Comparison of ENCODE assay signal across 12 cellular contexts in the genomic region with DNA sequence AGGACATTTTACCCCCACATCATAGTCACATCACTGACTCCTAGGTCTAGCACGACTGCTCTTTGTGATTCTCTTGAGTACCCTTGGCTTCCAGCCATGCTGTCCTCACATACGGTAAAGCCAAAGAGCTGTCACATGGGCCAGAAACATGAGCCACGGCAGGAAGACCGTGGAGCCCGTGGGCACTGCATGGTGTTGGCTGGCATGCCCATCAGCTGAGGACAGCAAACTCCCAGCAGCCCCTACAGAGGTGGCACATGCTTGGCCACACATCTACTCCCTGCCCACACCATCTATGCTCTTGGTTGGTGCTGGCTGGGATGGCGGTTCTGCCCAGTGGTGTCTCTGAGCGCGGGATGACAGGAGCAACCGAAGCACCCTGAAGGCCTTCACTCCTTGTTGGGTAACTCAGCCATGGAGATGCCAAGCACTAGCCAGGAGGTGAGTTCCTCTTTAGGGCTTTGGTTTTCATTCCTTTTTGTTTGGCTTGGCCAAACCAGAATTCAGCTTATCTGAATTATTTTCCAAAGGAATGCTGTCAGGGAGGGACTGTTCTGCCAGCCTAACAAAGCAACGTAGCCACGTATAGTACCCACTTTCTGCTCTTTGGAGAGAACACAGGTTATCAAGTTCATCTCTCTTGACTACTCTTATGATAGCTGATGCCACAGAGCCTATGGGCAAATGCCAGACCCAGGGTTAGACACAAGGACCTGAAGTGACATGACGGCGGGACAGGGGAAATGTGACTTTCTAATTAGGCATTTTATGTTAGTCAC. TPM values are rescaled to one million over a fixed set of nuclear protein-coding genes. Genes with fewer than 3 reads are reported as not detected.
DNase-seq lines count a peak whose midpoint lies in the region; ATAC-seq and TF ChIP-seq lines count a peak whose summit lies in the region.
"Had no signal": no experiment of that assay in that cellular context is flagged by ENCODE, and none has a peak within 500 bp of the region (broad histone marks: within the 10 kb centered on the region; RNA-seq: fewer than 3 reads in every experiment).

No MANE protein-coding gene starts in this region.

- POLR2A ChIA-PET in Caco-2 (lab: Charles Lee): interaction anchor here (1.1 to 3.3 kb wide), 5 partner anchors 10 to 282 kb away, joined by 3 to 42 read pairs (median 10); partner anchors contain the start of genes IFT20, POLDIP2, TNFAIP1 and VTN

- H2BK15ac ChIP-seq in mesenchymal stem cell (ENCODE audit: low read depth, poor library complexity, severe bottlenecking): no peak overlapping the region

- H4K91ac ChIP-seq in mesenchymal stem cell (ENCODE audit: low read length): no peak overlapping the region

- H3K27ac ChIP-seq in mesenchymal stem cell (ENCODE audit: low read length, poor library complexity, severe bottlenecking) (peak overlapping the region; percentile 91), colonic mucosa (no peak overlapping the region)

- no peak overlapping the region for H2AFZ ChIP-seq in mesenchymal stem cell (ENCODE audit: low read depth, low read length)

- intact Hi-C loops in Caco-2 (cut with micrococcal nuclease; ENCODE audit: unreplicated experiment) (no loop called here), colonic mucosa (cut with DNase I) (no loop called here)

- 96% methylated on average over 13 of the region's 13 CpGs for WGBS in mesenchymal stem cell

- no peak overlapping the region for H3K18ac ChIP-seq in mesenchymal stem cell (ENCODE audit: low read depth in 1 of 2, low read length in 2 of 2)

- H3K9me3 Mint-ChIP-seq in Caco-2 (ENCODE audit: unreplicated experiment): no peaks in the 10 kb centered on the region

- H3K36me3 ChIP-seq in Caco-2 (ENCODE audit: control insufficient read depth, insufficient read depth, low read length) (peaks cover 27% of the 10 kb centered on the region), mesenchymal stem cell (ENCODE audit: control insufficient read depth in 1 of 2, insufficient read depth in 2 of 2, low read depth in 1 of 2, low read length in 2 of 2) (peaks cover 76 to 98% of the 10 kb centered on the region in 2 experiments), colonic mucosa (peaks cover 18% of the 10 kb centered on the region)

- H2AK5ac ChIP-seq in mesenchymal stem cell (ENCODE audit: low read length, severe bottlenecking): peak overlapping the region; percentile 62

- H3K4me1 ChIP-seq in Caco-2 (peaks cover 22% of the 10 kb centered on the region), mesenchymal stem cell (ENCODE audit: control insufficient read depth, insufficient read depth, low read depth, low read length) (peaks cover 16% of the 10 kb centered on the region), colonic mucosa (no peaks in the 10 kb centered on the region)

- H2BK5ac ChIP-seq in mesenchymal stem cell (ENCODE audit: low read depth, low read length, poor library complexity, severe bottlenecking): no peak overlapping the region

- no peak overlapping the region for H3K23ac ChIP-seq in mesenchymal stem cell (ENCODE audit: low read length in 2 of 2)

- H3K4me2 ChIP-seq in mesenchymal stem cell (ENCODE audit: low read length, poor library complexity, severe bottlenecking): no peak overlapping the region

- BruUV-seq in Caco-2 (replicated peaks; lab: Mats Ljungman, UMichigan): TSS peak; percentile 2

- CTCF ChIA-PET in Caco-2 (lab: Charles Lee): interaction anchor here (0.9 to 2.0 kb wide), 5 partner anchors 10 to 112 kb away, joined by 3 to 13 read pairs (median 3); partner anchors contain the start of genes IFT20, POLDIP2, TNFAIP1 and VTN

- H3K4me1 Mint-ChIP-seq in Caco-2 (ENCODE audit: low read depth, unreplicated experiment): peaks cover 8% of the 10 kb centered on the region

- no peaks in the 10 kb centered on the region for H3K27me3 Mint-ChIP-seq in Caco-2 (ENCODE audit: insufficient read depth, unreplicated experiment)

- peaks cover 91% of the 10 kb centered on the region for H3K36me3 Mint-ChIP-seq in Caco-2 (ENCODE audit: insufficient read depth, unreplicated experiment)

- H3K27me3 ChIP-seq in Caco-2 (replicated peaks; ENCODE audit: control insufficient read depth, insufficient read depth, low read length) (no peaks in the 10 kb centered on the region), mesenchymal stem cell (ENCODE audit: control insufficient read depth in 1 of 2, insufficient read depth in 1 of 2, low read length in 2 of 2) (no peaks in the 10 kb centered on the region), colonic mucosa (no peaks in the 10 kb centered on the region)

- H2BK120ac ChIP-seq in mesenchymal stem cell (ENCODE audit: low read depth, low read length): no peak overlapping the region

- no peak for ATAC-seq in HG02840 (IDR thresholded peaks at IDR 0.05; ENCODE audit: low FRiP score, unreplicated experiment)
- ATAC-seq in HG02970 (IDR thresholded peaks at IDR 0.05; ENCODE audit: low FRiP score, unreplicated experiment): no peak
- ATAC-seq in GM21723 (IDR thresholded peaks at IDR 0.05; ENCODE audit: unreplicated experiment): no peak

- H3K27ac Mint-ChIP-seq in Caco-2 (ENCODE audit: unreplicated experiment): peak overlapping the region; percentile 1

- no peak for DNase-seq in Caco-2
- DNase-seq in NCI-H1105 treated with DMSO at 0.1 percent for 48 hours (lab: John Stamatoyannopoulos, UW): peak; percentile 25
- peak; percentile 40 for DNase-seq in dermis blood vessel endothelial cell
- DNase-seq in mesenchymal stem cell: no peak
- DNase-seq in colonic mucosa: no peak
- DNase-seq: activated CD4-positive, alpha-beta T cell treated with anti-CD3 and anti-CD28 coated beads, Interleukin-2, amount 50 U/mL, for 4 hours; HCEC 1CT; NCI-H1694; stimulated activated CD8-positive, alpha-beta memory T cell treated with anti-CD3 and anti-CD28 coated beads, Interleukin-4, amount 100 ng/mL, for 48 hours had no signal

- no peak overlapping the region for H3K14ac ChIP-seq in mesenchymal stem cell (ENCODE audit: low read length in 2 of 2)

- H3K4ac ChIP-seq in mesenchymal stem cell (ENCODE audit: low read depth in 1 of 2, low read length in 2 of 2): no peak overlapping the region

- H3K9ac ChIP-seq in mesenchymal stem cell (ENCODE audit: low read length) (peak overlapping the region; percentile 67), colonic mucosa (ENCODE audit: low read depth in 2 of 2, low read length in 2 of 2) (no peak overlapping the region)

- H4K8ac ChIP-seq in mesenchymal stem cell (ENCODE audit: low read length): no peak overlapping the region

- H2BK12ac ChIP-seq in mesenchymal stem cell (ENCODE audit: low read length in 2 of 2): no peak overlapping the region

- H3K4me3 ChIP-seq in Caco-2 (ENCODE audit: low read depth, low read length) (no peak overlapping the region), mesenchymal stem cell (ENCODE audit: insufficient read depth in 1 of 2, low read depth in 1 of 2, low read length in 2 of 2) (no peak overlapping the region), colonic mucosa (no peak overlapping the region)

- no peaks in the 10 kb centered on the region for H3K9me3 ChIP-seq in Caco-2
- no peaks in the 10 kb centered on the region for H3K9me3 ChIP-seq in mesenchymal stem cell (ENCODE audit: control insufficient read depth, low read length)
- no peaks in the 10 kb centered on the region for H3K9me3 ChIP-seq in colonic mucosa

- TF ChIP-seq CTCF in Caco-2 (IDR thresholded peaks at IDR 0.05; ENCODE audit: insufficient read depth in 1 of 2, low read depth in 1 of 2, low read length in 1 of 2, severe bottlenecking in 1 of 2, unreplicated experiment in 1 of 2) (no peak), colonic mucosa (IDR thresholded peaks at IDR 0.05) (no peak)

- no peak overlapping the region for H3K4me3 Mint-ChIP-seq in Caco-2 (ENCODE audit: unreplicated experiment)

- peaks cover 32% of the 10 kb centered on the region for H3K79me1 ChIP-seq in mesenchymal stem cell (replicated peaks; ENCODE audit: low read length, poor library complexity, severe bottlenecking)

RNA-seq across cellular contexts. Expression of gene TNFAIP1, which starts 10.0 kb away (rescaled TPM):
- total RNA-seq in Caco-2 (2022) (105 and 119 TPM in 2 replicates), dermis blood vessel endothelial cell (107 and 108 TPM in 2 replicates), colonic mucosa (10 to 100 TPM; 29.6 to 39.8 TPM)
- 49.4 TPM for polyA plus RNA-seq in mesenchymal stem cell (2013, experiment 1 of 2)
- polyA plus RNA-seq in mesenchymal stem cell (2013, experiment 2 of 2): 49.9 TPM

RNA-seq across cellular contexts. Expression of gene IFT20, which starts 10.3 kb away (rescaled TPM):
- 86.3 and 89.9 TPM in 2 replicates for total RNA-seq in Caco-2 (2022)
- 35.3 and 61.4 TPM in 2 replicates for total RNA-seq in dermis blood vessel endothelial cell
- 71.7 TPM for polyA plus RNA-seq in mesenchymal stem cell (2013, experiment 1 of 2)
- polyA plus RNA-seq in mesenchymal stem cell (2013, experiment 2 of 2): 73.0 TPM
- total RNA-seq in colonic mucosa: 10 to 100 TPM; 30.9 to 31.5 TPM

RNA-seq across cellular contexts. Expression of gene POLDIP2, which starts 11.7 kb away (rescaled TPM):
- total RNA-seq in Caco-2 (2022) (257 and 265 TPM in 2 replicates), dermis blood vessel endothelial cell (69.4 and 92.4 TPM in 2 replicates), colonic mucosa (100 to 1,000 TPM in 1 of 2 donors, 10 to 100 TPM in 1; 80.3 to 132 TPM)
- polyA plus RNA-seq in mesenchymal stem cell (2013, experiment 1 of 2): 67.8 TPM
- 67.2 TPM for polyA plus RNA-seq in mesenchymal stem cell (2013, experiment 2 of 2)

RNA-seq across cellular contexts. Expression of gene SEBOX, which starts 19.4 kb away (rescaled TPM):
- total RNA-seq in Caco-2 (2022) (not detected in 2 replicates), dermis blood vessel endothelial cell (not detected in 2 replicates), colonic mucosa (not detected)
- polyA plus RNA-seq in mesenchymal stem cell (2013, experiment 1 of 2): not detected
- polyA plus RNA-seq in mesenchymal stem cell (2013, experiment 2 of 2): not detected

RNA-seq across cellular contexts. Expression of gene VTN, which starts 24.5 kb away (rescaled TPM):
- total RNA-seq in Caco-2 (2022): 273 and 298 TPM in 2 replicates
- total RNA-seq in dermis blood vessel endothelial cell: 0.14 and 0.34 TPM in 2 replicates
- 0.76 TPM for polyA plus RNA-seq in mesenchymal stem cell (2013, experiment 1 of 2)
- polyA plus RNA-seq in mesenchymal stem cell (2013, experiment 2 of 2): 0.58 TPM
- 1 to 10 TPM in 1 of 2 donors, not detected in 1; 1.8 TPM for total RNA-seq in colonic mucosa

Comparison
In these comparisons a context has a peak if more than half of its experiments do, and no peak if none do; other contexts are left out.
1. DNase-seq: peak in NCI-H1105 treated with DMSO at 0.1 percent for 48 hours (single experiment) and dermis blood vessel endothelial cell (single experiment); none in Caco-2 (0 of 2), mesenchymal stem cell (single experiment) and colonic mucosa (single experiment).